Comparison of ENCODE assay signal across 2 cellular contexts in genomic region chr3:75380276-75380771, GRCh38.
TF ChIP-seq lines count a peak whose summit lies in the region.

No MANE protein-coding gene starts in this region.

TF ChIP-seq in HepG2, 621 proteins besides CTCF, POLR2A, EP300 and RAD21:
- TF ChIP-seq XRCC5 (optimal IDR thresholded peaks at IDR 0.05; ENCODE audit: low read length) (no peak), ADNP (CRISPR knock-in tag; IDR thresholded peaks at IDR 0.05) (no peak), MNT (IDR thresholded peaks at IDR 0.05) (peak; percentile 93), KDM2A (CRISPR knock-in tag; IDR thresholded peaks at IDR 0.05; ENCODE audit: borderline replicate concordance, low read depth) (no peak)
- TF ChIP-seq, protein P1, sequence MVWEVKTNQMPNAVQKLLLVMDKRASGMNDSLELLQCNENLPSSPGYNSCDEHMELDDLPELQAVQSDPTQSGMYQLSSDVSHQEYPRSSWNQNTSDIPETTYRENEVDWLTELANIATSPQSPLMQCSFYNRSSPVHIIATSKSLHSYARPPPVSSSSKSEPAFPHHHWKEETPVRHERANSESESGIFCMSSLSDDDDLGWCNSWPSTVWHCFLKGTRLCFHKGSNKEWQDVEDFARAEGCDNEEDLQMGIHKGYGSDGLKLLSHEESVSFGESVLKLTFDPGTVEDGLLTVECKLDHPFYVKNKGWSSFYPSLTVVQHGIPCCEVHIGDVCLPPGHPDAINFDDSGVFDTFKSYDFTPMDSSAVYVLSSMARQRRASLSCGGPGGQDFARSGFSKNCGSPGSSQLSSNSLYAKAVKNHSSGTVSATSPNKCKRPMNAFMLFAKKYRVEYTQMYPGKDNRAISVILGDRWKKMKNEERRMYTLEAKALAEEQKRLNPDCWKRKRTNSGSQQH (CRISPR knock-in tag; IDR thresholded peaks at IDR 0.05; ENCODE audit: low read depth) = no peak

TF ChIP-seq in GM12878, 131 proteins besides CTCF, POLR2A, EP300 and RAD21:
- TF ChIP-seq SMARCA5 (IDR thresholded peaks at IDR 0.05) (no peak), SUZ12 (IDR thresholded peaks at IDR 0.05; ENCODE audit: unreplicated experiment) (no peak), PBX3 (IDR thresholded peaks at IDR 0.05; ENCODE audit: insufficient replicate concordance, low read depth, low read length) (no peak), NR2F1 (conservative IDR thresholded peaks at IDR 0.05) (no peak), BCL3 (IDR thresholded peaks at IDR 0.05; ENCODE audit: borderline replicate concordance, insufficient read depth, low read depth, low read length, poor library complexity, severe bottlenecking) (peak; percentile 84), HCFC1 (IDR thresholded peaks at IDR 0.05; ENCODE audit: low read length) (no peak)
